16 cellular contexts compared by ENCODE assay signal in genomic region chr12:58530421-58531067, GRCh38.
DNase-seq lines count a peak whose midpoint lies in the region; ATAC-seq and TF ChIP-seq lines count a peak whose summit lies in the region.
"Had no signal": no experiment of that assay in that cellular context is flagged by ENCODE, and none has a peak within 500 bp of the region (broad histone marks: within the 10 kb centered on the region; RNA-seq: fewer than 3 reads in every experiment).

No MANE protein-coding gene starts in this region.

- no peaks in the 10 kb centered on the region for H3K9me3 ChIP-seq in mammary epithelial cell (replicated peaks; ENCODE audit: insufficient read depth, low read length)
- H3K9me3 ChIP-seq: colonic mucosa, gastrocnemius medialis, thoracic aorta had no signal

- H3K4me1 ChIP-seq in mammary epithelial cell (ENCODE audit: insufficient read depth, low read length) (peaks cover 41% of the 10 kb centered on the region), GM23338 (ENCODE audit: insufficient read depth) (peaks cover under 1% of the 10 kb centered on the region; the same call in 1 of the 2 replicates)
- H3K4me1 ChIP-seq: colonic mucosa had no signal

- H3K27ac Mint-ChIP-seq in activated naive CD4-positive, alpha-beta T cell treated with anti-CD3 and anti-CD28 coated beads, Interleukin-2, amount 10 ng/mL, durations not matched to agents 7 days and 5 days = no peak overlapping the region
- no peak overlapping the region for H3K27ac Mint-ChIP-seq in GM23338
- H3K27ac Mint-ChIP-seq: activated CD8-positive, alpha-beta T cell treated with anti-CD3 and anti-CD28 coated beads for 36 hours; T-helper 2 cell treated with Interferon-gamma antibody and Interleukin-4, amounts not matched to agents 5 μg/mL and 100 μg/mL, for 36 hours had no signal

- TF ChIP-seq CTCF in mammary epithelial cell (conservative IDR thresholded peaks at IDR 0.05 in 1 of 2, IDR thresholded peaks at IDR 0.05 in 1 of 2; ENCODE audit: extremely low read depth in 1 of 2, insufficient read depth in 1 of 2, low read depth in 1 of 2, low read length in 2 of 2) (no peak), GM23338 (conservative IDR thresholded peaks at IDR 0.05; ENCODE audit: low read depth in 2 of 2) (no peak)

- peak overlapping the region; percentile 57 for H3K27ac ChIP-seq in mammary epithelial cell (ENCODE audit: insufficient read depth, low read depth, low read length)
- no peak overlapping the region for H3K27ac ChIP-seq in GM23338 (ENCODE audit: low read depth)
- H3K27ac ChIP-seq: colonic mucosa, gastrocnemius medialis, PC-9 had no signal

- BruUV-seq in mammary epithelial cell (replicated peaks; lab: Mats Ljungman, UMichigan) = no TSS peak

- dilution Hi-C loops in mammary epithelial cell (cut with HindIII; ENCODE audit: low sequenced_read_pairs) = no loop called here

- no peaks in the 10 kb centered on the region for H3F3A ChIP-seq in GM23338 (replicated peaks; ENCODE audit: low read depth)

- H3K4me3 ChIP-seq in mammary epithelial cell (replicated peaks in 1 of 3; ENCODE audit: insufficient read depth in 1 of 3, low read depth in 2 of 3, low read length in 3 of 3) (no peak overlapping the region), GM23338 (no peak overlapping the region)
- H3K4me3 ChIP-seq: colonic mucosa, gastrocnemius medialis, PC-9, thoracic aorta had no signal

- H3K79me2 ChIP-seq in mammary epithelial cell (ENCODE audit: insufficient read depth, low read length) (no peaks in the 10 kb centered on the region), GM23338 (replicated peaks; ENCODE audit: insufficient read depth) (no peaks in the 10 kb centered on the region)

- H2AFZ ChIP-seq in mammary epithelial cell (ENCODE audit: low read depth, low read length) (no peak overlapping the region), GM23338 (no peak overlapping the region)
- H2AFZ ChIP-seq: PC-9 had no signal

- no peak overlapping the region for H3K4me3 Mint-ChIP-seq in activated naive CD4-positive, alpha-beta T cell treated with anti-CD3 and anti-CD28 coated beads, Interleukin-2, amount 10 ng/mL, durations not matched to agents 7 days and 5 days
- no peak overlapping the region for H3K4me3 Mint-ChIP-seq in GM23338
- H3K4me3 Mint-ChIP-seq: activated CD8-positive, alpha-beta T cell treated with anti-CD3 and anti-CD28 coated beads for 36 hours; T-helper 2 cell treated with Interferon-gamma antibody and Interleukin-4, amounts not matched to agents 5 μg/mL and 100 μg/mL, for 36 hours had no signal

- H3K27me3 ChIP-seq in mammary epithelial cell (ENCODE audit: insufficient read depth, low read length) = no peaks in the 10 kb centered on the region
- no peaks in the 10 kb centered on the region for H3K27me3 ChIP-seq in GM23338 (ENCODE audit: insufficient read depth)
- H3K27me3 ChIP-seq: colonic mucosa, gastrocnemius medialis had no signal

- WGBS in mammary epithelial cell (ENCODE audit: low coverage, missing lambda C conversion rate) = 60% methylated on average over 5 of the region's 5 CpGs

- no peaks in the 10 kb centered on the region for H3K9me3 Mint-ChIP-seq in activated naive CD4-positive, alpha-beta T cell treated with anti-CD3 and anti-CD28 coated beads, Interleukin-2, amount 10 ng/mL, durations not matched to agents 7 days and 5 days
- no peaks in the 10 kb centered on the region for H3K9me3 Mint-ChIP-seq in GM23338
- H3K9me3 Mint-ChIP-seq: activated CD8-positive, alpha-beta T cell treated with anti-CD3 and anti-CD28 coated beads for 36 hours; T-helper 2 cell treated with Interferon-gamma antibody and Interleukin-4, amounts not matched to agents 5 μg/mL and 100 μg/mL, for 36 hours had no signal

- CTCF ChIA-PET in mammary epithelial cell (lab: Charles Lee; ENCODE audit: low non-redundant PET) = no interaction called here
- CTCF ChIA-PET in activated naive CD4-positive, alpha-beta T cell treated with anti-CD3 and anti-CD28 coated beads, Interleukin-2, amount 10 ng/mL, durations not matched to agents 7 days and 5 days (lab: Charles Lee) = no interaction called here

- no peaks in the 10 kb centered on the region for H3K4me1 Mint-ChIP-seq in activated naive CD4-positive, alpha-beta T cell treated with anti-CD3 and anti-CD28 coated beads, Interleukin-2, amount 10 ng/mL, durations not matched to agents 7 days and 5 days
- no peaks in the 10 kb centered on the region for H3K4me1 Mint-ChIP-seq in GM23338

- H4K20me1 ChIP-seq in mammary epithelial cell (ENCODE audit: insufficient read depth, low read length) = no peaks in the 10 kb centered on the region
- no peaks in the 10 kb centered on the region for H4K20me1 ChIP-seq in GM23338 (replicated peaks; ENCODE audit: insufficient read depth)

- ATAC-seq in GM23338 = no peak
- ATAC-seq in GM21515 (IDR thresholded peaks at IDR 0.05; ENCODE audit: unreplicated experiment) = no peak
- ATAC-seq: activated CD8-positive, alpha-beta T cell treated with anti-CD3 and anti-CD28 coated beads for 36 hours; gastrocnemius medialis had no signal

- H3K4me2 ChIP-seq in mammary epithelial cell (ENCODE audit: insufficient read depth, low read depth, low read length) (peak overlapping the region; percentile 47), GM23338 (no peak overlapping the region)
- H3K4me2 ChIP-seq: PC-9 had no signal

- no peak overlapping the region for H3K9ac ChIP-seq in mammary epithelial cell (ENCODE audit: insufficient read depth, low read length)

- intact Hi-C loops in mammary epithelial cell (cut with micrococcal nuclease) = loop anchor here (5.0 to 10.0 kb wide), 2 partner anchors 88 to 116 kb away; no protein-coding TSS in a partner anchor

- in situ Hi-C loops in mammary epithelial cell (cut with MboI; ENCODE audit: low sequenced_read_pairs in 2 of 2) = loop anchor here in 1 of 2 donors (25.0 kb wide), 2 partner anchors 193 to 557 kb away; no protein-coding TSS in a partner anchor

- H3K36me3 ChIP-seq in mammary epithelial cell (ENCODE audit: insufficient read depth, low read length) = no peaks in the 10 kb centered on the region
- H3K36me3 ChIP-seq in GM23338 (ENCODE audit: insufficient read depth) = no peaks in the 10 kb centered on the region
- H3K36me3 ChIP-seq: colonic mucosa, gastrocnemius medialis, thoracic aorta had no signal

- no peaks in the 10 kb centered on the region for H3K27me3 Mint-ChIP-seq in activated naive CD4-positive, alpha-beta T cell treated with anti-CD3 and anti-CD28 coated beads, Interleukin-2, amount 10 ng/mL, durations not matched to agents 7 days and 5 days
- H3K27me3 Mint-ChIP-seq in GM23338 (ENCODE audit: insufficient read depth, low read depth, poor library complexity) = no peaks in the 10 kb centered on the region
- H3K27me3 Mint-ChIP-seq: activated CD8-positive, alpha-beta T cell treated with anti-CD3 and anti-CD28 coated beads for 36 hours had no signal

- peaks cover 9% of the 10 kb centered on the region for H3K9me2 ChIP-seq in GM23338 (ENCODE audit: insufficient read depth)

- peak; percentile 63 for DNase-seq in HT1080 (ENCODE audit: low read depth)
- DNase-seq in mammary epithelial cell = peak; percentile 70
- DNase-seq in kidney glomerular epithelial cell (lab: John Stamatoyannopoulos, UW) = peak; percentile 62
- no peak for DNase-seq in activated naive CD4-positive, alpha-beta T cell treated with anti-CD3 and anti-CD28 coated beads, Interleukin-2, amount 50 U/mL, for 16 hours
- DNase-seq in activated naive CD4-positive, alpha-beta T cell treated with anti-CD3 and anti-CD28 coated beads, Interleukin-2, amount 10 ng/mL, durations not matched to agents 7 days and 5 days = no peak
- DNase-seq in GM23338 (ENCODE audit: low spot score) = no peak
- DNase-seq: activated CD8-positive, alpha-beta T cell treated with anti-CD3 and anti-CD28 coated beads for 36 hours; activated naive CD4-positive, alpha-beta T cell; colonic mucosa; gastrocnemius medialis; islet precursor cell; PC-9; small intestine had no signal

- no peaks in the 10 kb centered on the region for H3K36me3 Mint-ChIP-seq in activated naive CD4-positive, alpha-beta T cell treated with anti-CD3 and anti-CD28 coated beads, Interleukin-2, amount 10 ng/mL, durations not matched to agents 7 days and 5 days
- no peaks in the 10 kb centered on the region for H3K36me3 Mint-ChIP-seq in GM23338 (ENCODE audit: low read depth)

TF ChIP-seq in GM23338, 12 proteins besides CTCF, POLR2A, EP300 and RAD21 (continues in another document):
- TF ChIP-seq POLR2AphosphoS5 (IDR thresholded peaks at IDR 0.05; ENCODE audit: low read depth) (no peak), EZH2phosphoT487 (IDR thresholded peaks at IDR 0.05; ENCODE audit: unreplicated experiment) (no peak), NANOG (IDR thresholded peaks at IDR 0.05; ENCODE audit: borderline replicate concordance) (no peak), EZH2 (IDR thresholded peaks at IDR 0.05; ENCODE audit: low read depth, unreplicated experiment) (no peak), REST (IDR thresholded peaks at IDR 0.05; ENCODE audit: unreplicated experiment) (no peak)

Comparison
In these comparisons a context has a peak if more than half of its experiments do, and no peak if none do; other contexts are left out.
1. DNase-seq: peak in HT1080 (single experiment), mammary epithelial cell (single experiment) and kidney glomerular epithelial cell (single experiment); none in activated naive CD4-positive, alpha-beta T cell treated with anti-CD3 and anti-CD28 coated beads, Interleukin-2, amount 50 U/mL, for 16 hours (single experiment), activated naive CD4-positive, alpha-beta T cell treated with anti-CD3 and anti-CD28 coated beads, Interleukin-2, amount 10 ng/mL, durations not matched to agents 7 days and 5 days (single experiment) and GM23338 (single experiment).